In genomic region chr16:70753694-70754325, GRCh38 we compare ENCODE assay signal across 24 cellular contexts. TPM values are rescaled to one million over a fixed set of nuclear protein-coding genes. Genes with fewer than 3 reads are reported as not detected.
DNase-seq lines count a peak whose midpoint lies in the region; ATAC-seq, FAIRE-seq and TF ChIP-seq lines count a peak whose summit lies in the region.
"Had no signal": no experiment of that assay in that cellular context is flagged by ENCODE, and none has a peak within 500 bp of the region (broad histone marks: within the 10 kb centered on the region; RNA-seq: fewer than 3 reads in every experiment).

No MANE protein-coding gene starts in this region.

- peak; percentile 15 for ATAC-seq in foreskin keratinocyte
- ATAC-seq in upper lobe of right lung = no peak
- ATAC-seq in SK-N-SH treated with all-trans-retinoic acid at 6 μM for 48 hours = no peak
- no peak for ATAC-seq in HG03520 (IDR thresholded peaks at IDR 0.05; ENCODE audit: unreplicated experiment)

- H3K4me1 Mint-ChIP-seq in brain = peaks cover 78% of the 10 kb centered on the region

- peaks cover 5% of the 10 kb centered on the region for H3K79me1 ChIP-seq in trophoblast cell (ENCODE audit: low read length)

- no peaks in the 10 kb centered on the region for H3K79me2 ChIP-seq in trophoblast cell (ENCODE audit: control insufficient read depth, insufficient read depth, low read length, poor library complexity)
- H3K79me2 ChIP-seq: hepatocyte had no signal

- H3K4me2 ChIP-seq in trophoblast cell (ENCODE audit: low read length) = no peak overlapping the region
- H3K4me2 ChIP-seq: hepatocyte, neural progenitor cell, smooth muscle cell had no signal

- H4K91ac ChIP-seq in trophoblast cell (ENCODE audit: low read depth, low read length) = peak overlapping the region; percentile 22

- no peak overlapping the region for H3K4ac ChIP-seq in trophoblast cell (ENCODE audit: low read depth, low read length)

- H3K36me3 ChIP-seq in trophoblast cell (ENCODE audit: control insufficient read depth in 1 of 2, insufficient read depth in 2 of 2, low read length in 2 of 2) = peaks cover 11 to 15% of the 10 kb centered on the region in 2 experiments
- H3K36me3 ChIP-seq in upper lobe of right lung = peaks cover 23% of the 10 kb centered on the region
- peaks cover 0 to 3% of the 10 kb centered on the region in 2 donors for H3K36me3 ChIP-seq in small intestine (ENCODE audit: control insufficient read depth in 2 of 2, insufficient read depth in 2 of 2, low read length in 2 of 2)
- H3K36me3 ChIP-seq: neural progenitor cell had no signal

- H3K9me3 ChIP-seq in trophoblast cell (ENCODE audit: insufficient read depth, low read depth, low read length) (peaks cover 2% of the 10 kb centered on the region), upper lobe of right lung (no peaks in the 10 kb centered on the region), small intestine (ENCODE audit: control insufficient read depth, low read depth) (no peaks in the 10 kb centered on the region)

- H3K4me3 ChIP-seq in trophoblast cell (ENCODE audit: low read depth, low read length) (no peak overlapping the region), upper lobe of right lung (no peak overlapping the region), small intestine (ENCODE audit: low read depth in 1 of 2, low read length in 2 of 2) (no peak overlapping the region)
- H3K4me3 ChIP-seq: hepatocyte, neural progenitor cell, smooth muscle cell had no signal

- WGBS in trophoblast cell (ENCODE audit: extremely low coverage, insufficient coverage, insufficient read length) = no CpG with 5 or more reads among the region's 8 CpGs
- 95 to 98% (median 98%) methylated on average over 8 of the region's 8 CpGs for WGBS in small intestine, 3 donors

- no peak for TF ChIP-seq CTCF in brain (conservative IDR thresholded peaks at IDR 0.05)
- TF ChIP-seq CTCF in foreskin keratinocyte (conservative IDR thresholded peaks at IDR 0.05) = no peak
- no peak for TF ChIP-seq CTCF in upper lobe of right lung (IDR thresholded peaks at IDR 0.05)

- no peak overlapping the region for H2AFZ ChIP-seq in trophoblast cell (ENCODE audit: insufficient read depth, low read length, poor library complexity)
- H2AFZ ChIP-seq: hepatocyte, neural progenitor cell had no signal

- no peak overlapping the region for H4K8ac ChIP-seq in trophoblast cell (ENCODE audit: low read depth, low read length)

- no peak overlapping the region for H3K9ac ChIP-seq in trophoblast cell (ENCODE audit: low read length)
- H3K9ac ChIP-seq: neural progenitor cell had no signal

- H3K36me3 Mint-ChIP-seq in brain = peaks cover 14% of the 10 kb centered on the region
- H3K36me3 Mint-ChIP-seq: activated naive CD4-positive, alpha-beta T cell treated with anti-CD3 and anti-CD28 coated beads, Interleukin-2, amount 50 U/mL, for 24 hours had no signal

- no peak overlapping the region for H3K23ac ChIP-seq in trophoblast cell (ENCODE audit: low read length)

- no peak for FAIRE-seq in small intestine (lab: Jason Lieb, UNC)

- H3K27me3 ChIP-seq in foreskin keratinocyte (no peaks in the 10 kb centered on the region), trophoblast cell (ENCODE audit: insufficient read depth, low read length) (no peaks in the 10 kb centered on the region), upper lobe of right lung (no peaks in the 10 kb centered on the region), small intestine (ENCODE audit: control insufficient read depth in 2 of 2, insufficient read depth in 2 of 2, low read length in 2 of 2) (no peaks in the 10 kb centered on the region)
- H3K27me3 ChIP-seq: hepatocyte, neural progenitor cell had no signal

- H2BK120ac ChIP-seq in trophoblast cell (ENCODE audit: insufficient read depth, low read length, poor library complexity) = no peak overlapping the region

- H3K18ac ChIP-seq in trophoblast cell (ENCODE audit: low read length) = no peak overlapping the region

- H2BK5ac ChIP-seq in trophoblast cell (ENCODE audit: low read depth, low read length, poor library complexity) = no peak overlapping the region

- no peak overlapping the region for H2AK5ac ChIP-seq in trophoblast cell (ENCODE audit: low read length)

- H3K4me1 ChIP-seq in foreskin keratinocyte = no peaks in the 10 kb centered on the region
- H3K4me1 ChIP-seq in trophoblast cell (ENCODE audit: control insufficient read depth in 1 of 2, insufficient read depth in 2 of 2, low read length in 2 of 2) = peaks cover 33 to 41% of the 10 kb centered on the region in 2 experiments
- H3K4me1 ChIP-seq in upper lobe of right lung = peaks cover 47% of the 10 kb centered on the region
- H3K4me1 ChIP-seq in small intestine (ENCODE audit: control insufficient read depth in 2 of 2, insufficient read depth in 1 of 2, low read depth in 1 of 2, low read length in 1 of 2) = no peaks in the 10 kb centered on the region

- H3K27me3 Mint-ChIP-seq in brain = no peaks in the 10 kb centered on the region
- H3K27me3 Mint-ChIP-seq: activated naive CD4-positive, alpha-beta T cell treated with anti-CD3 and anti-CD28 coated beads, Interleukin-2, amount 50 U/mL, for 24 hours; CD4-positive, alpha-beta memory T cell had no signal

- H3K9me3 Mint-ChIP-seq in brain = no peaks in the 10 kb centered on the region
- H3K9me3 Mint-ChIP-seq: activated naive CD4-positive, alpha-beta T cell treated with anti-CD3 and anti-CD28 coated beads, Interleukin-2, amount 50 U/mL, for 24 hours; activated T-helper 1 cell treated with anti-CD3 and anti-CD28 coated beads, Interleukin-12 subunit alpha, Interleukin-12 subunit beta, Interleukin-2, Interleukin-4 antibody, amounts not matched to agents 30 ng/mL and 10 ng/mL and 1 ng/mL, durations not matched to agents 14 hours and 24 hours and 36 hours; CD4-positive, alpha-beta memory T cell; neural progenitor cell had no signal

- no peak overlapping the region for H3K4me3 Mint-ChIP-seq in brain
- H3K4me3 Mint-ChIP-seq: activated naive CD4-positive, alpha-beta T cell treated with anti-CD3 and anti-CD28 coated beads, Interleukin-2, amount 50 U/mL, for 24 hours; activated T-helper 1 cell treated with anti-CD3 and anti-CD28 coated beads, Interleukin-12 subunit alpha, Interleukin-12 subunit beta, Interleukin-2, Interleukin-4 antibody, amounts not matched to agents 30 ng/mL and 10 ng/mL and 1 ng/mL, durations not matched to agents 14 hours and 24 hours and 36 hours; CD4-positive, alpha-beta memory T cell; neural progenitor cell had no signal

- no peak overlapping the region for H3K14ac ChIP-seq in trophoblast cell (ENCODE audit: low read length)

- H4K12ac ChIP-seq in trophoblast cell (ENCODE audit: low read depth, low read length) = no peak overlapping the region

- H3K27ac Mint-ChIP-seq in brain = peak overlapping the region in 3 of 5 experiments; percentile 42 to 98 (median 53)
- H3K27ac Mint-ChIP-seq: activated naive CD4-positive, alpha-beta T cell treated with anti-CD3 and anti-CD28 coated beads, Interleukin-2, amount 50 U/mL, for 24 hours; activated T-helper 1 cell treated with anti-CD3 and anti-CD28 coated beads, Interleukin-12 subunit alpha, Interleukin-12 subunit beta, Interleukin-2, Interleukin-4 antibody, amounts not matched to agents 30 ng/mL and 10 ng/mL and 1 ng/mL, durations not matched to agents 14 hours and 24 hours and 36 hours had no signal

- DNase-seq in foreskin keratinocyte (no peak), trophoblast cell (no peak), upper lobe of right lung (no peak), small intestine (no peak)
- DNase-seq: activated CD4-positive, alpha-beta T cell treated with anti-CD3 and anti-CD28 coated beads, Interleukin-2, amount 50 U/mL, for 4 hours; activated CD4-positive, CD25-positive, alpha-beta regulatory T cell; CD4-positive, alpha-beta memory T cell; foreskin melanocyte; KBM-7; MM.1S; NCI-H146; NCI-H2171; NCI-H524 treated with DMSO at 0.1 percent for 48 hours; NK-92 treated with Interleukin-12 subunit alpha and Interleukin-12 subunit beta, amount 100 ng/mL, for 24 hours; SHP77 treated with DMSO at 0.1 percent for 48 hours had no signal

- peak overlapping the region; percentile 13 for H2BK12ac ChIP-seq in trophoblast cell (ENCODE audit: low read length)

- intact Hi-C loops in upper lobe of right lung (cut with DNase I) = no loop called here

- H3K27ac ChIP-seq in foreskin keratinocyte = no peak overlapping the region
- H3K27ac ChIP-seq in trophoblast cell (ENCODE audit: low read depth, low read length) = no peak overlapping the region
- H3K27ac ChIP-seq in upper lobe of right lung = peak overlapping the region; percentile 14
- no peak overlapping the region for H3K27ac ChIP-seq in small intestine (ENCODE audit: low read depth in 1 of 2, low read length in 1 of 2)
- H3K27ac ChIP-seq: epithelial cell of prostate, hepatocyte, neural progenitor cell had no signal

TF ChIP-seq in SK-N-SH treated with all-trans-retinoic acid at 6 μM for 48 hours, 23 proteins besides CTCF, POLR2A, EP300 and RAD21 (continues in another document):
- TF ChIP-seq CREB5 (CRISPR knock-in tag; IDR thresholded peaks at IDR 0.05; ENCODE audit: low read depth) (no peak), ISL1 (CRISPR knock-in tag; IDR thresholded peaks at IDR 0.05) (no peak), ARNTL (CRISPR knock-in tag; IDR thresholded peaks at IDR 0.05; ENCODE audit: borderline replicate concordance, low read depth) (no peak)

RNA-seq across cellular contexts. Expression of gene VAC14, which starts 47.1 kb away (rescaled TPM):
- polyA plus RNA-seq in brain (ENCODE audit: insufficient read depth, low read depth, low replicate concordance) = 76.0 TPM
- total RNA-seq in foreskin keratinocyte = 39.2 and 42.2 TPM in 2 replicates
- polyA plus RNA-seq in foreskin keratinocyte = 33.5 and 41.8 TPM in 2 replicates
- polyA plus RNA-seq in trophoblast cell (2013) = 20.7 and 22.3 TPM in 2 replicates
- 52.2 TPM for total RNA-seq in upper lobe of right lung
- 10 to 100 TPM; 26.6 to 32.9 (median 31.1) TPM for polyA plus RNA-seq in small intestine
